11 cellular contexts compared by ENCODE assay signal in genomic region chr3:187042062-187042745, GRCh38.
A peak's percentile ranks its signal among the peaks of the same experiment; 100 is the strongest.
DNase-seq lines count a peak whose midpoint lies in the region; ATAC-seq and TF ChIP-seq lines count a peak whose summit lies in the region.
"Had no signal": no experiment of that assay in that cellular context is flagged by ENCODE, and none has a peak within 500 bp of the region (broad histone marks: within the 10 kb centered on the region; RNA-seq: fewer than 3 reads in every experiment).

No MANE protein-coding gene starts in this region.

- H3K27me3 ChIP-seq in GM06990 (replicated peaks; ENCODE audit: control insufficient read depth, insufficient read depth, low read length) (no peaks in the 10 kb centered on the region), liver (ENCODE audit: control insufficient read depth in 4 of 4, insufficient read depth in 4 of 4, low read length in 3 of 4) (no peaks in the 10 kb centered on the region), body of pancreas (no peaks in the 10 kb centered on the region), ovary (no peaks in the 10 kb centered on the region)
- H3K27me3 ChIP-seq: adrenal gland had no signal

- H3K4me3 ChIP-seq in GM06990 (replicated peaks; ENCODE audit: low read depth, low read length): peak overlapping the region; percentile 50
- peak overlapping the region; percentile 38 to 89 (median 71) for H3K4me3 ChIP-seq in liver (ENCODE audit: low read depth in 1 of 3, low read length in 3 of 3)
- H3K4me3 ChIP-seq in body of pancreas: no peak overlapping the region
- H3K4me3 ChIP-seq in ovary: no peak overlapping the region
- H3K4me3 ChIP-seq: adrenal gland had no signal

- H3K9me3 ChIP-seq in liver (ENCODE audit: control insufficient read depth in 4 of 4, low read length in 3 of 4): no peaks in the 10 kb centered on the region
- H3K9me3 ChIP-seq in body of pancreas: no peaks in the 10 kb centered on the region
- no peaks in the 10 kb centered on the region for H3K9me3 ChIP-seq in ovary
- H3K9me3 ChIP-seq: adrenal gland, SK-N-SH had no signal

- no peak for TF ChIP-seq EP300 in ovary (IDR thresholded peaks at IDR 0.05)

- H3K36me3 ChIP-seq in GM06990 (ENCODE audit: control insufficient read depth, insufficient read depth, low read length) (peaks cover 35% of the 10 kb centered on the region), liver (ENCODE audit: control insufficient read depth in 4 of 4, insufficient read depth in 3 of 4, low read depth in 1 of 4, low read length in 3 of 4) (peaks cover 5 to 22% (median 14%) of the 10 kb centered on the region in 4 donors), body of pancreas (replicated peaks in 1 of 2; ENCODE audit: insufficient read depth in 1 of 2, low read depth in 2 of 2) (no peaks in the 10 kb centered on the region), ovary (no peaks in the 10 kb centered on the region)
- H3K36me3 ChIP-seq: adrenal gland had no signal

- H3K27ac ChIP-seq in liver (ENCODE audit: low read depth in 1 of 2, low read length in 2 of 2) (peak overlapping the region; percentile 91 to 95), body of pancreas (peak overlapping the region in 1 of 4 donors; percentile 58), ovary (no peak overlapping the region)

- intact Hi-C loops in body of pancreas (cut with DNase I) (no loop called here), ovary (cut with DNase I) (no loop called here)

- ATAC-seq in GM19455 (IDR thresholded peaks at IDR 0.05; ENCODE audit: unreplicated experiment) (peak; percentile 1), body of pancreas (no peak)

- peaks cover 7 to 59% (median 39%) of the 10 kb centered on the region in 4 donors for H3K4me1 ChIP-seq in liver (ENCODE audit: control insufficient read depth in 4 of 4, insufficient read depth in 4 of 4, low read length in 3 of 4)
- peaks cover 6% of the 10 kb centered on the region for H3K4me1 ChIP-seq in body of pancreas
- H3K4me1 ChIP-seq in ovary (ENCODE audit: insufficient read depth): no peaks in the 10 kb centered on the region

- no peak for TF ChIP-seq POLR2A in body of pancreas (IDR thresholded peaks at IDR 0.05)
- no peak for TF ChIP-seq POLR2A in ovary (IDR thresholded peaks at IDR 0.05)

- TF ChIP-seq CTCF in GM06990 (IDR thresholded peaks at IDR 0.05; ENCODE audit: insufficient read depth, low read length, poor library complexity, severe bottlenecking): no peak
- TF ChIP-seq CTCF in liver (IDR thresholded peaks at IDR 0.05; ENCODE audit: low read depth, low read length, missing input control): no peak
- no peak for TF ChIP-seq CTCF in body of pancreas (IDR thresholded peaks at IDR 0.05)
- TF ChIP-seq CTCF in ovary (IDR thresholded peaks at IDR 0.05): no peak

- H3K9ac ChIP-seq in liver (ENCODE audit: low read depth in 1 of 2, low read length in 2 of 2): peak overlapping the region; percentile 49 to 72
- H3K9ac ChIP-seq: SK-N-SH had no signal

- WGBS in liver: 31% methylated on average over 7 of the region's 7 CpGs
- 85% methylated on average over 7 of the region's 7 CpGs for WGBS in body of pancreas, 2 donors
- 84 to 95% (median 89%) methylated on average over 7 of the region's 7 CpGs for WGBS in ovary, 3 donors

- no peak for DNase-seq in GM06990 (ENCODE audit: extremely low read depth, insufficient read length)
- DNase-seq in NAMALWA (ENCODE audit: low spot score): peak; percentile 64
- DNase-seq in body of pancreas: no peak
- no peak for DNase-seq in ovary
- no peak for DNase-seq in medulla oblongata (ENCODE audit: extremely low spot score)
- no peak for DNase-seq in HuH-7.5 (ENCODE audit: low spot score)
- DNase-seq: adrenal gland, NCI-H2107, SK-N-SH had no signal

- peak in 1 of 2 donors; percentile 4 for TF ChIP-seq RAD21 in liver (IDR thresholded peaks at IDR 0.05)

TF ChIP-seq in liver, 16 proteins besides CTCF, POLR2A, EP300 and RAD21:
- TF ChIP-seq RXRA (IDR thresholded peaks at IDR 0.05) (peak; percentile 8 to 54), SP1 (IDR thresholded peaks at IDR 0.05) (peak; percentile 21), REST (IDR thresholded peaks at IDR 0.05) (peak; percentile 46), HNF4A (conservative IDR thresholded peaks at IDR 0.05) (peak; percentile 20 to 23), JUND (IDR thresholded peaks at IDR 0.05) (no peak), GABPA (IDR thresholded peaks at IDR 0.05 in 1 of 2, conservative IDR thresholded peaks at IDR 0.05 in 1 of 2) (no peak)

Comparison
In these comparisons a context has a peak if more than half of its experiments do, and no peak if none do; other contexts are left out.
1. H3K4me3 ChIP-seq: peak in GM06990 (single experiment) and liver (3 of 3); none in body of pancreas (0 of 2) and ovary (single experiment).
2. H3K27ac ChIP-seq: peak in liver (2 of 2); none in ovary (0 of 2).